In genomic region chr22:16958475-16958874, GRCh38 we compare ENCODE assay signal across 24 cellular contexts. TPM values are rescaled to one million over a fixed set of nuclear protein-coding genes. Genes with fewer than 3 reads are reported as not detected.
"Had no signal": no experiment of that assay in that cellular context is flagged by ENCODE, and none has a peak within 500 bp of the region (broad histone marks: within the 10 kb centered on the region; RNA-seq: fewer than 3 reads in every experiment).

No MANE protein-coding gene starts in this region.

- H3K9me3 Mint-ChIP-seq: naive thymus-derived CD8-positive, alpha-beta T cell; stimulated activated effector memory CD8-positive, alpha-beta T cell treated with anti-CD3 and anti-CD28 coated beads, Interleukin-12 subunit alpha, Interleukin-12 subunit beta, amount 100 ng/mL, for 72 hours had no signal

- DNase-seq: effector memory CD4-positive, alpha-beta T cell; gastrocnemius medialis; glutamatergic neuron; left colon; mammary epithelial cell; naive thymus-derived CD8-positive, alpha-beta T cell; ovary; small intestine; stimulated activated CD4-positive, alpha-beta T cell treated with anti-CD3 and anti-CD28 coated beads, Interleukin-2, amount 100 ng/mL, for 48 hours; stimulated activated CD8-positive, alpha-beta memory T cell treated with anti-CD3 and anti-CD28 coated beads, Interleukin-4, amount 100 ng/mL, for 48 hours; stimulated activated naive CD8-positive, alpha-beta T cell treated with anti-CD3 and anti-CD28 coated beads, Interleukin-15, Interleukin-2, amounts not matched to agents 100 U/mL and 50 U/mL, for 24 hours; upper lobe of right lung had no signal

- H3K27me3 ChIP-seq: gastrocnemius medialis, neutrophil, ovary, right atrium auricular region, tibial nerve, upper lobe of right lung had no signal

- H3K27ac ChIP-seq: gastrocnemius medialis, neutrophil, ovary, right atrium auricular region, tibial nerve, upper lobe of right lung had no signal

- H3K36me3 ChIP-seq: gastrocnemius medialis, neutrophil, ovary, right atrium auricular region, tibial nerve, upper lobe of right lung had no signal

- H3K27ac Mint-ChIP-seq: naive thymus-derived CD8-positive, alpha-beta T cell; stimulated activated effector memory CD8-positive, alpha-beta T cell treated with anti-CD3 and anti-CD28 coated beads, Interleukin-12 subunit alpha, Interleukin-12 subunit beta, amount 100 ng/mL, for 72 hours had no signal

- H3K9me3 ChIP-seq: gastrocnemius medialis, neutrophil, ovary, right atrium auricular region, tibial nerve, upper lobe of right lung had no signal

- H3K4me1 ChIP-seq: gastrocnemius medialis, right atrium auricular region, tibial nerve, upper lobe of right lung had no signal

- H3K4me3 Mint-ChIP-seq: naive thymus-derived CD8-positive, alpha-beta T cell; stimulated activated effector memory CD8-positive, alpha-beta T cell treated with anti-CD3 and anti-CD28 coated beads, Interleukin-12 subunit alpha, Interleukin-12 subunit beta, amount 100 ng/mL, for 72 hours had no signal

- H3K36me3 Mint-ChIP-seq: naive thymus-derived CD8-positive, alpha-beta T cell; stimulated activated effector memory CD8-positive, alpha-beta T cell treated with anti-CD3 and anti-CD28 coated beads, Interleukin-12 subunit alpha, Interleukin-12 subunit beta, amount 100 ng/mL, for 72 hours had no signal

- H3K27me3 Mint-ChIP-seq: naive thymus-derived CD8-positive, alpha-beta T cell had no signal

- H3K4me3 ChIP-seq: gastrocnemius medialis, ovary, right atrium auricular region, tibial nerve, upper lobe of right lung had no signal

- ATAC-seq: esophagus mucosa; gastrocnemius medialis; left colon; naive thymus-derived CD8-positive, alpha-beta T cell; stimulated activated effector memory CD8-positive, alpha-beta T cell treated with anti-CD3 and anti-CD28 coated beads, Interleukin-12 subunit alpha, Interleukin-12 subunit beta, amount 100 ng/mL, for 72 hours; stimulated activated naive CD8-positive, alpha-beta T cell treated with anti-CD3 and anti-CD28 coated beads, Interleukin-15, Interleukin-2, amounts not matched to agents 100 U/mL and 50 U/mL, for 24 hours; upper lobe of right lung had no signal

RNA-seq across cellular contexts. Expression of gene GAB4, which starts 49.5 kb away (rescaled TPM):
- total RNA-seq: esophagus mucosa, fibroblast of villous mesenchyme, gastrocnemius medialis, kidney epithelial cell, left colon, liver, mammary epithelial cell, mesenteric fat pad, ovary, posterior vena cava, right atrium auricular region, temporal lobe, upper lobe of right lung had no signal
- polyA plus RNA-seq: liver; mammary epithelial cell; naive thymus-derived CD8-positive, alpha-beta T cell; neural cell; ovary; small intestine had no signal
